Comparison of ENCODE assay signal across 19 cellular contexts in the genomic region with DNA sequence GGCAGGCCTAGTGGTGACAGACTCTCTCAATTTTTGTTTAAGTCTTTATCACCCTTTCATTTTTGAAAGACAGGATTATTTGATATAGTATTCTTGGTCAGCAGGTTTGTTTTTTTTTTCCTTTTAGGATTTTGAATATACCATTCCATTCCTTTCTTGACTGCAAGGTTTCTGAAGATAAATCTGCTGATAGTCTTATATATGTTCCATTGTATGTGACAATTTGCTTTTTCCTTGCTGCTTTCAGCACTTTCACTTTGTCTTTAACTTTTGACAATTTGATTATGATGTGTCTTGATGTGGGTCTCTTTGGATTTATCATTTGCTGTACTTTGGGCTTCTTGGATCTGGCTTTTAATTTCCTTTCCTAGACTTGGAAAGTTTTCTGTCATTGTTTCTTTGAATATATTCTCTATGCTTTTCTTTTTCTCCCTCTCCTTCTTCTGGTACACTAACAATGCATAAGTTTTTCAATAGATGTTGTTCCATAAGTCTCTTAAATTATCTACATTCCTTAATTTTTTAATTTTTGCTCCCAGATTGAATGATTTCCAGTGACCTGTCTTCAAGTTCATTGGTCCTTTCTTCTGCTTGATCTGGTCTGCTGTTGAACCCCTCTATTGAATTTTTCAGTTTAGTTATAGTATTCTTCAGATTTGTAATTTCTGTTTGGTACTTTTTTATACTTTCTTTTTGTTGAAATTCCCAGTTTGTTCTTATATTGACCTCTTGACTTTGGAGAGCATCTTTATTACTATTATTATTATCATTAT. TPM values are rescaled to one million over a fixed set of nuclear protein-coding genes. Genes with fewer than 3 reads are reported as not detected.
A peak's percentile ranks its signal among the peaks of the same experiment; 100 is the strongest.
DNase-seq lines count a peak whose midpoint lies in the region; ATAC-seq, FAIRE-seq and TF ChIP-seq lines count a peak whose summit lies in the region.
"Had no signal": no experiment of that assay in that cellular context is flagged by ENCODE, and none has a peak within 500 bp of the region (broad histone marks: within the 10 kb centered on the region; RNA-seq: fewer than 3 reads in every experiment).

No MANE protein-coding gene starts in this region.

- H3K9ac ChIP-seq in HepG2 (ENCODE audit: insufficient read depth, low read depth, low read length) = no peak overlapping the region
- no peak overlapping the region for H3K9ac ChIP-seq in HCT116 (ENCODE audit: low read length)
- H3K9ac ChIP-seq in adipocyte (ENCODE audit: low read length) = no peak overlapping the region

- H3K4me3 Mint-ChIP-seq in natural killer cell (no peak overlapping the region), Calu3 (ENCODE audit: low read depth, unreplicated experiment) (no peak overlapping the region)
- H3K4me3 Mint-ChIP-seq: CD4-positive, alpha-beta memory T cell; HFFc6 had no signal

- no peak for TF ChIP-seq EP300 in HepG2 (IDR thresholded peaks at IDR 0.05; ENCODE audit: low read depth in 2 of 2, low read length in 2 of 2)
- no peak for TF ChIP-seq EP300 in HepG2 (CRISPR knock-in tag; IDR thresholded peaks at IDR 0.05; ENCODE audit: borderline replicate concordance)

- H3K9me3 Mint-ChIP-seq in natural killer cell (peaks cover 15 to 23% of the 10 kb centered on the region in 2 donors), Calu3 (ENCODE audit: low read depth, unreplicated experiment) (peaks cover 14% of the 10 kb centered on the region)

- ATAC-seq in HepG2 (no peak), right lobe of liver (no peak), HCT116 (no peak), natural killer cell (no peak)

- H3K4me1 Mint-ChIP-seq in natural killer cell (no peaks in the 10 kb centered on the region), Calu3 (ENCODE audit: low read depth, unreplicated experiment) (no peaks in the 10 kb centered on the region)

- no peaks in the 10 kb centered on the region for H3K79me2 ChIP-seq in HepG2 (ENCODE audit: insufficient read depth, low read length)
- H3K79me2 ChIP-seq in HCT116 (ENCODE audit: insufficient read depth, low read length) = no peaks in the 10 kb centered on the region

- H3K4me3 ChIP-seq in HepG2 (replicated peaks in 1 of 3; ENCODE audit: insufficient read depth in 1 of 3, low read depth in 2 of 3, low read length in 3 of 3) = no peak overlapping the region
- H3K4me3 ChIP-seq in right lobe of liver = no peak overlapping the region
- H3K4me3 ChIP-seq in HCT116 (replicated peaks in 1 of 2; ENCODE audit: low read depth in 1 of 2, low read length in 2 of 2) = no peak overlapping the region
- peak overlapping the region; percentile 42 for H3K4me3 ChIP-seq in adipocyte (ENCODE audit: low read length)

- FAIRE-seq in HepG2 (lab: Jason Lieb, UNC) = no peak
- FAIRE-seq: GM12891, GM18507 had no signal

- no peaks in the 10 kb centered on the region for H3K27me3 ChIP-seq in HepG2 (ENCODE audit: control insufficient read depth in 1 of 2, insufficient read depth in 2 of 2, low read length in 2 of 2)
- no peaks in the 10 kb centered on the region for H3K27me3 ChIP-seq in right lobe of liver
- H3K27me3 ChIP-seq in HCT116 (ENCODE audit: insufficient read depth, low read length) = no peaks in the 10 kb centered on the region
- no peaks in the 10 kb centered on the region for H3K27me3 ChIP-seq in adipocyte (replicated peaks; ENCODE audit: control insufficient read depth, insufficient read depth, low read length)

- no peaks in the 10 kb centered on the region for H3K9me2 ChIP-seq in HCT116 (ENCODE audit: insufficient read depth)

- H3K36me3 ChIP-seq in HepG2 (replicated peaks in 1 of 2; ENCODE audit: control insufficient read depth in 1 of 2, insufficient read depth in 2 of 2, low read length in 2 of 2) (no peaks in the 10 kb centered on the region), right lobe of liver (peaks cover 0 to 2% (median 0%) of the 10 kb centered on the region in 4 donors), HCT116 (ENCODE audit: control insufficient read depth in 1 of 2, insufficient read depth in 2 of 2, low read length in 2 of 2) (no peaks in the 10 kb centered on the region), adipocyte (ENCODE audit: control insufficient read depth, insufficient read depth, low read length, severe bottlenecking) (no peaks in the 10 kb centered on the region)

- no peaks in the 10 kb centered on the region for H3K4me1 ChIP-seq in HepG2 (ENCODE audit: insufficient read depth, low read length)
- H3K4me1 ChIP-seq in right lobe of liver = no peaks in the 10 kb centered on the region
- no peaks in the 10 kb centered on the region for H3K4me1 ChIP-seq in HCT116 (ENCODE audit: control insufficient read depth in 1 of 2, insufficient read depth in 2 of 2, low read length in 2 of 2)
- no peaks in the 10 kb centered on the region for H3K4me1 ChIP-seq in adipocyte (ENCODE audit: control insufficient read depth, insufficient read depth, low read length)

- H3K27ac Mint-ChIP-seq in natural killer cell (no peak overlapping the region), Calu3 (ENCODE audit: unreplicated experiment) (no peak overlapping the region)
- H3K27ac Mint-ChIP-seq: HFFc6 had no signal

- POLR2A ChIA-PET in HepG2 (lab: Yijun Ruan, JAX) (no interaction called here), HCT116 (lab: Charles Lee) (no interaction called here)

- RAD21 ChIA-PET in HCT116 (lab: Charles Lee; ENCODE audit: low non-redundant PET in 1 of 2, low total read pairs in 2 of 2, uncharacterized antibody in 2 of 2, unreplicated experiment in 2 of 2) = no interaction called here

- BruUV-seq in HepG2 (replicated peaks; lab: Mats Ljungman, UMichigan) (no TSS peak), HCT116 (replicated peaks; lab: Mats Ljungman, UMichigan) (no TSS peak), Calu3 (replicated peaks; lab: Mats Ljungman, UMichigan) (no TSS peak)

- CTCF ChIA-PET in HepG2 (lab: Yijun Ruan, JAX; ENCODE audit: low intra/inter-chr PET ratio, low total read pairs) = no interaction called here
- CTCF ChIA-PET in HCT116 (lab: Charles Lee) = no interaction called here
- CTCF ChIA-PET in Calu3 (lab: Charles Lee) = no interaction called here

- H3K9me3 ChIP-seq in HepG2 (ENCODE audit: low read length) = peaks cover 31% of the 10 kb centered on the region
- H3K9me3 ChIP-seq in right lobe of liver = no peaks in the 10 kb centered on the region
- peaks cover 3 to 8% of the 10 kb centered on the region in 2 experiments; a peak in 1 of 4 replicates for H3K9me3 ChIP-seq in HCT116 (ENCODE audit: control insufficient read depth in 1 of 2, insufficient read depth in 1 of 2, low read depth in 1 of 2, low read length in 2 of 2)
- peaks cover 27% of the 10 kb centered on the region for H3K9me3 ChIP-seq in adipocyte (ENCODE audit: control insufficient read depth, low read length)

- H3K4me2 ChIP-seq in HepG2 (ENCODE audit: low read depth, low read length) (no peak overlapping the region), HCT116 (ENCODE audit: low read length) (no peak overlapping the region)

- DNase-seq in HepG2 (ENCODE audit: low spot score) (no peak), right lobe of liver (no peak), HCT116 (ENCODE audit: low read depth, low spot score) (no peak), adipocyte (ENCODE audit: low read depth) (no peak), natural killer cell (no peak), T1000 (lab: John Stamatoyannopoulos, UW) (no peak), Calu3 (no peak)
- DNase-seq: C1 segment of cervical spinal cord; CD4-positive, alpha-beta memory T cell; COR-L47; DMS153; DND-41; GDM1; GOT3; H7; HCEC 1CT; HFFc6 had no signal

- H4K20me1 ChIP-seq in HepG2 (ENCODE audit: insufficient read depth, low read length) (no peaks in the 10 kb centered on the region), HCT116 (ENCODE audit: insufficient read depth) (no peaks in the 10 kb centered on the region)

- no peak overlapping the region for H2AFZ ChIP-seq in HepG2 (ENCODE audit: low read length)
- no peak overlapping the region for H2AFZ ChIP-seq in HCT116 (ENCODE audit: low read depth, low read length, poor library complexity, severe bottlenecking)

- in situ Hi-C loops in HepG2 (cut with HindIII; ENCODE audit: extremely low pct_ligation_motif_present, low pct_unique_long_range_greater_than_20kb) = no loop called here

- no peak for TF ChIP-seq POLR2A in HepG2 (IDR thresholded peaks at IDR 0.05; ENCODE audit: insufficient read depth in 1 of 2, low read depth in 2 of 2, low read length in 2 of 2)
- no peak for TF ChIP-seq POLR2A in right lobe of liver (IDR thresholded peaks at IDR 0.05)
- no peak for TF ChIP-seq POLR2A in HCT116 (IDR thresholded peaks at IDR 0.05; ENCODE audit: borderline replicate concordance, extremely low read depth, insufficient read depth, insufficient read length)

- H3K27me3 Mint-ChIP-seq in natural killer cell (ENCODE audit: low read depth in 2 of 2) (no peaks in the 10 kb centered on the region), Calu3 (ENCODE audit: unreplicated experiment) (no peaks in the 10 kb centered on the region)
- H3K27me3 Mint-ChIP-seq: CD4-positive, alpha-beta memory T cell had no signal

- no peak overlapping the region for H3K27ac ChIP-seq in HepG2 (ENCODE audit: extremely low read length, insufficient read depth, low read length)
- H3K27ac ChIP-seq in right lobe of liver = no peak overlapping the region
- no peak overlapping the region for H3K27ac ChIP-seq in HCT116 (ENCODE audit: low read depth, low read length)

- TF ChIP-seq CTCF in HepG2 (CRISPR knock-in tag; IDR thresholded peaks at IDR 0.05) (no peak), right lobe of liver (IDR thresholded peaks at IDR 0.05) (no peak), HCT116 (IDR thresholded peaks at IDR 0.05 in 2 of 3, conservative IDR thresholded peaks at IDR 0.05 in 1 of 3; ENCODE audit: borderline replicate concordance in 1 of 3, insufficient read depth in 1 of 3, low read depth in 2 of 3, low read length in 2 of 3) (no peak), natural killer cell (IDR thresholded peaks at IDR 0.05) (no peak), Calu3 (IDR thresholded peaks at IDR 0.05; ENCODE audit: unreplicated experiment) (no peak)

- TF ChIP-seq RAD21 in HepG2 (CRISPR knock-in tag; IDR thresholded peaks at IDR 0.05) = no peak
- TF ChIP-seq RAD21 in HCT116 (IDR thresholded peaks at IDR 0.05; ENCODE audit: low read depth) = no peak

- intact Hi-C loops in HepG2 (cut with micrococcal nuclease; ENCODE audit: unreplicated experiment) = loop anchor here (1.0 kb wide), 1 partner anchor 10 kb away; no protein-coding TSS in a partner anchor
- intact Hi-C loops in right lobe of liver (cut with DNase I) = no loop called here
- intact Hi-C loops in HCT116 (cut with micrococcal nuclease) = no loop called here
- intact Hi-C loops in natural killer cell (cut with micrococcal nuclease) = no loop called here
- intact Hi-C loops in Calu3 (cut with micrococcal nuclease; ENCODE audit: unreplicated experiment) = no loop called here

- peaks cover 58% of the 10 kb centered on the region for H3K36me3 Mint-ChIP-seq in natural killer cell
- no peaks in the 10 kb centered on the region for H3K36me3 Mint-ChIP-seq in Calu3 (ENCODE audit: insufficient read depth, unreplicated experiment)

RNA-seq across cellular contexts. Expression of a gene that starts 14.6 kb away (rescaled TPM):
- total RNA-seq in HepG2 (2016; rRNA removed; fragmentation: Illumina TruSeq; extraction: Trizol) (43.1 and 55.2 TPM in 2 replicates), right lobe of liver (10 to 100 TPM; 26.5 to 42.5 (median 35.6) TPM), HCT116 (2021; ENCODE audit: unreplicated experiment) (59.6 TPM), natural killer cell (100 to 1,000 TPM in 1 of 3 donors, 10 to 100 TPM in 2; 88.3 to 122 (median 92.6) TPM), Calu3 (2022) (40.7 and 44.8 TPM in 2 replicates)
- total RNA-seq in HepG2 (2016; cell fraction: cytosol; rRNA removed; fragmentation: Illumina TruSeq; extraction: Trizol; ENCODE audit: low read depth) = 13.6 and 16.4 TPM in 2 replicates
- total RNA-seq in HepG2 (2016; cell fraction: insoluble cytoplasmic fraction; rRNA removed; fragmentation: Illumina TruSeq; extraction: Trizol) = 46.9 and 47.7 TPM in 2 replicates
- 41.5 and 42.1 TPM in 2 replicates for total RNA-seq in HepG2 (2016; cell fraction: membrane; rRNA removed; fragmentation: Illumina TruSeq; extraction: Trizol)
- 48.1 and 51.0 TPM in 2 replicates for total RNA-seq in HepG2 (2016; cell fraction: nucleus; rRNA removed; fragmentation: Illumina TruSeq; extraction: Trizol)
- 30.9 and 35.4 TPM in 2 replicates for polyA plus RNA-seq in HepG2 (2011; rRNA removed)
- 23.4 and 28.9 TPM in 2 replicates for polyA plus RNA-seq in HepG2 (2011; cell fraction: cytosol; rRNA removed)
- 30.6 and 35.1 TPM in 2 replicates for polyA plus RNA-seq in HepG2 (2011; cell fraction: nucleus; rRNA removed)
- 20.7 and 22.2 TPM in 2 replicates for polyA plus RNA-seq in HepG2 (2012)
- 17.7 and 25.1 TPM in 2 replicates for polyA plus RNA-seq in HepG2 (2016; cell fraction: cytosol; fragmentation: Illumina TruSeq; extraction: Trizol; ENCODE audit: low read depth)
- 47.5 and 52.1 TPM in 2 replicates for polyA plus RNA-seq in HepG2 (2016; cell fraction: insoluble cytoplasmic fraction; fragmentation: Illumina TruSeq; extraction: Trizol; ENCODE audit: low read depth)
- polyA plus RNA-seq in HepG2 (2016; cell fraction: membrane; fragmentation: Illumina TruSeq; extraction: Trizol; ENCODE audit: low read depth) = 40.6 and 40.8 TPM in 2 replicates
- 68.4 and 72.5 TPM in 2 replicates for polyA plus RNA-seq in HepG2 (2016; cell fraction: nucleus; fragmentation: Illumina TruSeq; extraction: Trizol; ENCODE audit: insufficient read depth, low read depth)
- 26.3 and 75.5 TPM in 2 replicates for polyA minus RNA-seq in HepG2 (2011; rRNA and poly(A)+ RNA removed; ENCODE audit: low replicate concordance)
- polyA minus RNA-seq in HepG2 (2011; cell fraction: cytosol; rRNA and poly(A)+ RNA removed) = 16.9 and 17.3 TPM in 2 replicates
- 62.8 and 65.0 TPM in 2 replicates for polyA minus RNA-seq in HepG2 (2011; cell fraction: nucleus; rRNA and poly(A)+ RNA removed)
- polyA plus RNA-seq in HCT116 (2012) = 19.1 and 23.2 TPM in 2 replicates

RNA-seq across cellular contexts. Expression of a gene that starts 34.9 kb away (rescaled TPM):
- total RNA-seq in HepG2 (2016; rRNA removed; fragmentation: Illumina TruSeq; extraction: Trizol) (18.1 and 32.6 TPM in 2 replicates), right lobe of liver (10 to 100 TPM; 14.1 to 29.2 (median 21.5) TPM), HCT116 (2021; ENCODE audit: unreplicated experiment) (64.3 TPM), natural killer cell (10 to 100 TPM; 24.6 to 41.2 (median 37.1) TPM), Calu3 (2022) (34.0 and 34.2 TPM in 2 replicates)
- total RNA-seq in HepG2 (2016; cell fraction: cytosol; rRNA removed; fragmentation: Illumina TruSeq; extraction: Trizol; ENCODE audit: low read depth) = 4.5 and 4.8 TPM in 2 replicates
- total RNA-seq in HepG2 (2016; cell fraction: insoluble cytoplasmic fraction; rRNA removed; fragmentation: Illumina TruSeq; extraction: Trizol) = 18.2 and 34.4 TPM in 2 replicates
- total RNA-seq in HepG2 (2016; cell fraction: membrane; rRNA removed; fragmentation: Illumina TruSeq; extraction: Trizol) = 10.6 and 10.9 TPM in 2 replicates
- total RNA-seq in HepG2 (2016; cell fraction: nucleus; rRNA removed; fragmentation: Illumina TruSeq; extraction: Trizol) = 12.4 and 13.6 TPM in 2 replicates
- 10.6 and 12.7 TPM in 2 replicates for polyA plus RNA-seq in HepG2 (2011; rRNA removed)
- 5.4 and 8.9 TPM in 2 replicates for polyA plus RNA-seq in HepG2 (2011; cell fraction: cytosol; rRNA removed)
- 3.1 and 5.2 TPM in 2 replicates for polyA plus RNA-seq in HepG2 (2011; cell fraction: nucleus; rRNA removed)
- 9.2 and 10.8 TPM in 2 replicates for polyA plus RNA-seq in HepG2 (2012)
- polyA plus RNA-seq in HepG2 (2016; cell fraction: cytosol; fragmentation: Illumina TruSeq; extraction: Trizol; ENCODE audit: low read depth) = 1.4 and 1.6 TPM in 2 replicates
- polyA plus RNA-seq in HepG2 (2016; cell fraction: insoluble cytoplasmic fraction; fragmentation: Illumina TruSeq; extraction: Trizol; ENCODE audit: low read depth) = 28.5 and 31.9 TPM in 2 replicates
- polyA plus RNA-seq in HepG2 (2016; cell fraction: membrane; fragmentation: Illumina TruSeq; extraction: Trizol; ENCODE audit: low read depth) = 5.5 and 6.3 TPM in 2 replicates
- 15.3 and 18.2 TPM in 2 replicates for polyA plus RNA-seq in HepG2 (2016; cell fraction: nucleus; fragmentation: Illumina TruSeq; extraction: Trizol; ENCODE audit: insufficient read depth, low read depth)
- polyA minus RNA-seq in HepG2 (2011; rRNA and poly(A)+ RNA removed; ENCODE audit: low replicate concordance) = 11.4 and 32.6 TPM in 2 replicates
- polyA minus RNA-seq in HepG2 (2011; cell fraction: cytosol; rRNA and poly(A)+ RNA removed) = 10.7 and 13.2 TPM in 2 replicates
- polyA minus RNA-seq in HepG2 (2011; cell fraction: nucleus; rRNA and poly(A)+ RNA removed) = 14.9 and 16.2 TPM in 2 replicates
- 24.4 and 31.4 TPM in 2 replicates for polyA plus RNA-seq in HCT116 (2012)
